8 cellular contexts compared by ENCODE assay signal in the genomic region with DNA sequence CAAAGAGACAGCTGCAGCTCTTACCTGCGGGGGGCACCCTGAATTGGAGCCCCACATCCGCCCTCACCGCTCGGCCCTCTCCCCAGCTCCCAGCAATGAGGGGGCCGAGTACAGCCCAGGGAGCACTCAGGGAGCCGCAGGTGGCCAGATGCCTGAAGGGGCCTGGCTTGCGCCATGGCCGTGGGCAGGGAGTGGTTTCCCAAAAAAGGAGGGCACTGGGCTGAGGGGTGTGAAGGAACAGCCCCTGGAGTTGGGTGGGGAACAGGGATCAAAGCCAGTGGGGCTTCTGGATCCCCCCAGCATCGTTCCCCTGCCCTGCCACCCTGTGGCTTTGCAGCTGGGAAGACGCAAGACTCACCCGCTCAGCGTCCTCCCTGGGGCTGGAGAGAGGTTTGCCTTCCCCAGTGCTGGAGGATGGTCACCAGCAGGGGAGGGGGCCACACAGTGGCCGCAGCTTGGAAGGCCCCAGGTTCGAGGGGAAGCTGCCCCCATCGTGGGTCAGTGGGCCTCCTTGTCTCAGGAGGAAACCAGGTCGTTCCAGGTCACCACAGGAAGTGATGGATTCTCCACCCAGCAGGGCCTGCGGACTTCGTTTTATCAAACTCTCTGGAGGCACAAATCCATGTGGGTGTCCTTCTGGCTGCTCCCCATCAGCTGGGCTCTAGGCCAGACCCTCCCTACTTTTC.
"Had no signal": no experiment of that assay in that cellular context is flagged by ENCODE, and none has a peak within 500 bp of the region (broad histone marks: within the 10 kb centered on the region; RNA-seq: fewer than 3 reads in every experiment).

No MANE protein-coding gene starts in this region.

- H3K9me3 ChIP-seq: gastrocnemius medialis, heart right ventricle, thoracic aorta had no signal

- H3K36me3 ChIP-seq: gastrocnemius medialis, heart right ventricle, thoracic aorta had no signal

- H3K4me1 ChIP-seq: gastrocnemius medialis had no signal

- ATAC-seq: activated T-helper 17 cell treated with anti-CD3 and anti-CD28 coated beads, Interleukin-2, amount 50 U/mL, for 72 hours; gastrocnemius medialis; heart right ventricle; naive thymus-derived CD8-positive, alpha-beta T cell had no signal

- H3K27me3 ChIP-seq: gastrocnemius medialis had no signal

- H3K27ac ChIP-seq: gastrocnemius medialis, heart right ventricle, thoracic aorta had no signal

- DNase-seq: activated CD4-positive, CD25-positive, alpha-beta regulatory T cell treated with anti-CD3 and anti-CD28 coated beads, Interleukin-2, amount 50 U/mL, for 72 hours; activated naive CD4-positive, alpha-beta T cell treated with Interleukin-2 at 50 U/mL for 16 hours; heart right ventricle; T1000 had no signal

- H3K4me3 ChIP-seq: gastrocnemius medialis, heart right ventricle, thoracic aorta had no signal
